Comparison of ENCODE assay signal across 8 cellular contexts in the genomic region with DNA sequence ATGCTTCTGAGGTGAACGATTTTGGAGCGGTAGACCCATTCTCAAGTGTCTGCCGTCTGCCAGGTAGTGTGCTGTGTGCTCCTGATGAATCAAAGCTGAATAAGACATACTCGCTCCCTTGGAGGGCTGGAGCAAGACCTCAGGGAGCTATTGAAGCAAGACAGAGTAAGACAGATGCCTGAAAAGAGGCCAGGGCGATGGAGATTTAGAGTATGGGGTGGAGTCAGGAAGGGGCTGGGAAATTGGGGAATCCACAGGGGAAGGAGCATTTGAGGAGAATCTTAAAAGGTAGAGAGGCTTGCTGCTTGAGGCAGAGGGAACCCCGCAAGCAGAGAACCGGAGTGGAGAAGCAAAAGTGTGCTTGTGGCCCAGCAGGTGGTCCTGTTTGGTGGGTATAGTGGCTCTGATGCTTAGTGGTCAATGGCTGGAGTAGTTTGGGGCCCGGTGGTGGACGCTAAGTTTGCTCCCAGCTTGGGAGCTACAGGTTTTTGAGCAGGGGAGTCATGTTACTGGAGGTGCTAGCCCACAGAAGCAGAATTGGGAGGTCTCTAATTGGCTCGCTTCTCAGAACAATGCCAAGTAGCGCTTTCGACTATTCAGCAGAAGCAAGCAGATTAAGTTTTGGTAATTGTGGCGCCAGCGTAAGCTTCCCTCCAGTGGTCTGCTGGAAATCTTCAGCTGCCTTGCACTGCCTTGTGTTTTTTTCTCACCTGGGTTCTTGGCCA. TPM values are rescaled to one million over a fixed set of nuclear protein-coding genes. Genes with fewer than 3 reads are reported as not detected.
DNase-seq lines count a peak whose midpoint lies in the region; TF ChIP-seq lines count a peak whose summit lies in the region.

No MANE protein-coding gene starts in this region.

- H3K4me3 ChIP-seq in OCI-LY7 (ENCODE audit: low read depth, low read length, poor library complexity, severe bottlenecking) = peak overlapping the region; percentile 69
- H3K4me3 ChIP-seq in epithelial cell of esophagus (ENCODE audit: low read length) = peak overlapping the region; percentile 74

- TF ChIP-seq CTCF in OCI-LY7 (conservative IDR thresholded peaks at IDR 0.05; ENCODE audit: low read length) (no peak), epithelial cell of esophagus (IDR thresholded peaks at IDR 0.05; ENCODE audit: insufficient read depth, low read depth, low read length, missing control alignments) (no peak), progenitor cell of endocrine pancreas (IDR thresholded peaks at IDR 0.05; ENCODE audit: unreplicated experiment) (no peak)

- H4K20me1 ChIP-seq in OCI-LY7 (ENCODE audit: insufficient read depth, low read length) = peaks cover 6% of the 10 kb centered on the region; the same call in 1 of the 2 replicates

- H3K36me3 ChIP-seq in OCI-LY7 (ENCODE audit: insufficient read depth, low read length) = no peaks in the 10 kb centered on the region

- peak overlapping the region; percentile 87 for H3K4me2 ChIP-seq in OCI-LY7 (ENCODE audit: low read length)

- BruUV-seq in OCI-LY7 (replicated peaks; lab: Mats Ljungman, UMichigan) = no TSS peak

- no peaks in the 10 kb centered on the region for H3K9me2 ChIP-seq in OCI-LY7 (ENCODE audit: insufficient read depth, low read length)

- POLR2A ChIA-PET in OCI-LY7 (lab: Charles Lee) = interaction anchor here (0.5 to 6.5 kb wide), 6 partner anchors 12 to 125 kb away, joined by 3 to 44 read pairs (median 6); partner anchors contain the start of genes ANKRD39 and LMAN2L

- no peaks in the 10 kb centered on the region for H3K36me3 Mint-ChIP-seq in activated CD4-positive, alpha-beta T cell treated with anti-CD3 and anti-CD28 coated beads, Interleukin-2, amount 10 ng/mL, durations not matched to agents 24 days and 14 days (ENCODE audit: low read depth)
- no peaks in the 10 kb centered on the region for H3K36me3 Mint-ChIP-seq in progenitor cell of endocrine pancreas (ENCODE audit: insufficient read depth)

- H2AFZ ChIP-seq in OCI-LY7 (ENCODE audit: low read length) = peak overlapping the region; percentile 1; the same call in 1 of the 2 replicates

- peak; percentile 70 for DNase-seq in activated CD4-positive, alpha-beta T cell treated with anti-CD3 and anti-CD28 coated beads, Interleukin-2, amount 10 ng/mL, durations not matched to agents 24 days and 14 days
- no peak for DNase-seq in activated CD4-positive, alpha-beta T cell treated with anti-CD3 and anti-CD28 coated beads for 4 hours
- DNase-seq in OCI-LY7 (ENCODE audit: low spot score) (peak; percentile 50), epithelial cell of esophagus (ENCODE audit: low read depth) (peak; percentile 40), progenitor cell of endocrine pancreas (ENCODE audit: low spot score, unreplicated experiment) (no peak), NCI-H1092 (lab: John Stamatoyannopoulos, UW) (no peak), Kasumi-1 (lab: John Stamatoyannopoulos, UW) (no peak), OCI-M2 (lab: John Stamatoyannopoulos, UW; ENCODE audit: unreplicated experiment) (no peak)

- H3K79me2 ChIP-seq in OCI-LY7 (ENCODE audit: insufficient read depth, low read depth, low read length) = peaks cover 26% of the 10 kb centered on the region; the same call in 1 of the 2 replicates

- peak overlapping the region; percentile 26 for H3K27ac Mint-ChIP-seq in activated CD4-positive, alpha-beta T cell treated with anti-CD3 and anti-CD28 coated beads, Interleukin-2, amount 10 ng/mL, durations not matched to agents 24 days and 14 days
- peak overlapping the region; percentile 15 for H3K27ac Mint-ChIP-seq in progenitor cell of endocrine pancreas

- H3K9me3 ChIP-seq in OCI-LY7 (ENCODE audit: low read length) = no peaks in the 10 kb centered on the region

- intact Hi-C loops in activated CD4-positive, alpha-beta T cell treated with anti-CD3 and anti-CD28 coated beads, Interleukin-2, amount 10 ng/mL, durations not matched to agents 24 days and 14 days (cut with micrococcal nuclease) = loop anchor here (1.0 to 5.0 kb wide), 3 partner anchors 11 to 225 kb away; partner anchors contain the start of gene ARID5A
- intact Hi-C loops in OCI-LY7 (cut with micrococcal nuclease; ENCODE audit: unreplicated experiment) = loop anchor here (1.0 to 5.0 kb wide), 4 partner anchors 39 to 125 kb away; partner anchors contain the start of genes ANKRD39, CNNM3 and KANSL3

- CTCF ChIA-PET in OCI-LY7 (lab: Charles Lee; ENCODE audit: unreplicated experiment) = interaction anchor here (1.1 to 3.4 kb wide), 3 partner anchors 12 to 94 kb away, joined by 3 to 20 read pairs (median 3); no protein-coding TSS in a partner anchor

- H3K4me3 Mint-ChIP-seq in activated CD4-positive, alpha-beta T cell treated with anti-CD3 and anti-CD28 coated beads, Interleukin-2, amount 10 ng/mL, durations not matched to agents 24 days and 14 days = peak overlapping the region; percentile 85
- H3K4me3 Mint-ChIP-seq in progenitor cell of endocrine pancreas (ENCODE audit: low read depth) = peak overlapping the region; percentile 69

- no peaks in the 10 kb centered on the region for H3K27me3 Mint-ChIP-seq in activated CD4-positive, alpha-beta T cell treated with anti-CD3 and anti-CD28 coated beads, Interleukin-2, amount 10 ng/mL, durations not matched to agents 24 days and 14 days
- no peaks in the 10 kb centered on the region for H3K27me3 Mint-ChIP-seq in progenitor cell of endocrine pancreas

- H3K4me1 Mint-ChIP-seq in activated CD4-positive, alpha-beta T cell treated with anti-CD3 and anti-CD28 coated beads, Interleukin-2, amount 10 ng/mL, durations not matched to agents 24 days and 14 days = peaks cover 53% of the 10 kb centered on the region
- peaks cover 26% of the 10 kb centered on the region for H3K4me1 Mint-ChIP-seq in progenitor cell of endocrine pancreas (ENCODE audit: low read depth)

- H3K4me1 ChIP-seq in OCI-LY7 (ENCODE audit: insufficient read depth, low read length, poor library complexity, severe bottlenecking) = peaks cover 61% of the 10 kb centered on the region

- no peaks in the 10 kb centered on the region for H3K9me3 Mint-ChIP-seq in activated CD4-positive, alpha-beta T cell treated with anti-CD3 and anti-CD28 coated beads, Interleukin-2, amount 10 ng/mL, durations not matched to agents 24 days and 14 days
- no peaks in the 10 kb centered on the region for H3K9me3 Mint-ChIP-seq in progenitor cell of endocrine pancreas (ENCODE audit: low read depth)

- peak overlapping the region; percentile 20 for H3K27ac ChIP-seq in OCI-LY7 (ENCODE audit: low read depth, low read length, poor library complexity, severe bottlenecking)

RNA-seq across cellular contexts. Expression of gene CNNM4, which starts 2.0 kb away (rescaled TPM):
- 10.1 and 11.2 TPM in 2 replicates for total RNA-seq in activated CD4-positive, alpha-beta T cell treated with anti-CD3 and anti-CD28 coated beads, Interleukin-2, amount 10 ng/mL, durations not matched to agents 24 days and 14 days
- total RNA-seq in OCI-LY7 (2014; rRNA removed; shearing (Covaris generic)) = 5.1 and 5.4 TPM in 2 replicates
- total RNA-seq in OCI-LY7 (2022) = 5.9 and 6.4 TPM in 2 replicates
- total RNA-seq in progenitor cell of endocrine pancreas = 10.7 and 11.1 TPM in 2 replicates

RNA-seq across cellular contexts. Expression of gene LMAN2L, which starts 22.8 kb away (rescaled TPM):
- total RNA-seq in activated CD4-positive, alpha-beta T cell treated with anti-CD3 and anti-CD28 coated beads, Interleukin-2, amount 10 ng/mL, durations not matched to agents 24 days and 14 days = 6.5 and 7.3 TPM in 2 replicates
- 12.9 and 15.5 TPM in 2 replicates for total RNA-seq in OCI-LY7 (2014; rRNA removed; shearing (Covaris generic))
- 10.8 and 11.3 TPM in 2 replicates for total RNA-seq in OCI-LY7 (2022)
- 34.0 and 36.0 TPM in 2 replicates for total RNA-seq in progenitor cell of endocrine pancreas

RNA-seq across cellular contexts. Expression of gene CNNM3, which starts 53.4 kb away (rescaled TPM):
- 29.4 and 30.5 TPM in 2 replicates for total RNA-seq in activated CD4-positive, alpha-beta T cell treated with anti-CD3 and anti-CD28 coated beads, Interleukin-2, amount 10 ng/mL, durations not matched to agents 24 days and 14 days
- total RNA-seq in OCI-LY7 (2014; rRNA removed; shearing (Covaris generic)) = 9.1 and 13.5 TPM in 2 replicates
- total RNA-seq in OCI-LY7 (2022) = 18.2 and 18.6 TPM in 2 replicates
- 48.4 and 54.0 TPM in 2 replicates for total RNA-seq in progenitor cell of endocrine pancreas

Comparison
In these comparisons a context has a peak if more than half of its experiments do, and no peak if none do; other contexts are left out.
1. DNase-seq: peak in activated CD4-positive, alpha-beta T cell treated with anti-CD3 and anti-CD28 coated beads, Interleukin-2, amount 10 ng/mL, durations not matched to agents 24 days and 14 days (single experiment), OCI-LY7 (single experiment) and epithelial cell of esophagus (single experiment); none in activated CD4-positive, alpha-beta T cell treated with anti-CD3 and anti-CD28 coated beads for 4 hours (0 of 2), progenitor cell of endocrine pancreas (single experiment), NCI-H1092 (single experiment), Kasumi-1 (0 of 2) and OCI-M2 (single experiment).